In genomic region chr11:108551653-108552462, GRCh38 we compare ENCODE assay signal across 13 cellular contexts. TPM values are rescaled to one million over a fixed set of nuclear protein-coding genes. Genes with fewer than 3 reads are reported as not detected.
A peak's percentile ranks its signal among the peaks of the same experiment; 100 is the strongest.
DNase-seq lines count a peak whose midpoint lies in the region; TF ChIP-seq lines count a peak whose summit lies in the region.
"Had no signal": no experiment of that assay in that cellular context is flagged by ENCODE, and none has a peak within 500 bp of the region (broad histone marks: within the 10 kb centered on the region; RNA-seq: fewer than 3 reads in every experiment).

No MANE protein-coding gene starts in this region.

- H3K9ac ChIP-seq in fibroblast of lung (ENCODE audit: insufficient read depth, low read length): peak overlapping the region; percentile 36
- H3K9ac ChIP-seq: BLaER1 had no signal

- BruUV-seq in OCI-LY7 (replicated peaks; lab: Mats Ljungman, UMichigan): no TSS peak

- H3K27ac ChIP-seq in fibroblast of lung (ENCODE audit: insufficient read depth, low read length): peak overlapping the region; percentile 65
- no peak overlapping the region for H3K27ac ChIP-seq in OCI-LY7 (ENCODE audit: low read depth, low read length, poor library complexity, severe bottlenecking)
- H3K27ac ChIP-seq: ascending aorta, BLaER1 had no signal

- TF ChIP-seq CTCF in fibroblast of lung (conservative IDR thresholded peaks at IDR 0.05 in 1 of 2, IDR thresholded peaks at IDR 0.05 in 1 of 2; ENCODE audit: low read depth in 1 of 2, low read length in 2 of 2): no peak
- no peak for TF ChIP-seq CTCF in OCI-LY7 (conservative IDR thresholded peaks at IDR 0.05; ENCODE audit: low read length)

- intact Hi-C loops in OCI-LY7 (cut with micrococcal nuclease; ENCODE audit: unreplicated experiment): no loop called here

- DNase-seq in COLO829 (ENCODE audit: low spot score): peak; percentile 54
- DNase-seq in OCI-M2 (lab: John Stamatoyannopoulos, UW; ENCODE audit: unreplicated experiment): peak; percentile 42
- peak; percentile 44 to 64 for DNase-seq in fibroblast of lung (ENCODE audit: low read depth in 2 of 2)
- no peak for DNase-seq in 8988T
- DNase-seq in OCI-LY7 (ENCODE audit: low spot score): no peak
- no peak for DNase-seq in NCI-H1436 treated with DMSO at 0.1 percent for 48 hours (lab: John Stamatoyannopoulos, UW)
- no peak for DNase-seq in stimulated activated CD8-positive, alpha-beta memory T cell treated with anti-CD3 and anti-CD28 coated beads, Interleukin-4, amount 100 ng/mL, for 48 hours
- DNase-seq: NCI-H1048; NK-92 treated with Interleukin-12 subunit alpha and Interleukin-12 subunit beta, amount 100 ng/mL, for 24 hours; T-helper 1 cell had no signal

- H2AFZ ChIP-seq in fibroblast of lung (ENCODE audit: low read length): peak overlapping the region; percentile 88
- H2AFZ ChIP-seq in neuron (ENCODE audit: low read depth, low read length): peak overlapping the region; percentile 20
- no peak overlapping the region for H2AFZ ChIP-seq in OCI-LY7 (ENCODE audit: low read length)

- no peaks in the 10 kb centered on the region for H3K27me3 ChIP-seq in fibroblast of lung (ENCODE audit: control insufficient read depth, insufficient read depth, low read length)
- no peaks in the 10 kb centered on the region for H3K27me3 ChIP-seq in neuron (ENCODE audit: insufficient read depth, low read length)
- H3K27me3 ChIP-seq: ascending aorta, BLaER1 had no signal

- H3K4me3 ChIP-seq in fibroblast of lung (replicated peaks in 1 of 4; ENCODE audit: control extremely low read depth in 1 of 4, insufficient read depth in 1 of 4, low read depth in 3 of 4, low read length in 4 of 4): peak overlapping the region; percentile 36 to 66 (median 42)
- H3K4me3 ChIP-seq in neuron (ENCODE audit: low read length): no peak overlapping the region
- H3K4me3 ChIP-seq in OCI-LY7 (ENCODE audit: low read depth, low read length, poor library complexity, severe bottlenecking): no peak overlapping the region
- H3K4me3 ChIP-seq: ascending aorta, BLaER1 had no signal

- H3K9me2 ChIP-seq in OCI-LY7 (ENCODE audit: insufficient read depth, low read length): no peaks in the 10 kb centered on the region

- CTCF ChIA-PET in OCI-LY7 (lab: Charles Lee; ENCODE audit: unreplicated experiment): no interaction called here

- no peaks in the 10 kb centered on the region for H4K20me1 ChIP-seq in fibroblast of lung (ENCODE audit: control insufficient read depth, extremely low read depth, insufficient read depth, low read length)
- no peaks in the 10 kb centered on the region for H4K20me1 ChIP-seq in OCI-LY7 (ENCODE audit: insufficient read depth, low read length)
- H4K20me1 ChIP-seq: BLaER1 had no signal

- H3K4me2 ChIP-seq in fibroblast of lung (ENCODE audit: extremely low read depth, insufficient read depth, low read length): peak overlapping the region; percentile 93
- no peak overlapping the region for H3K4me2 ChIP-seq in OCI-LY7 (ENCODE audit: low read length)
- H3K4me2 ChIP-seq: BLaER1 had no signal

- H3K79me2 ChIP-seq in fibroblast of lung (ENCODE audit: control insufficient read depth, insufficient read depth, low read length) (no peaks in the 10 kb centered on the region), OCI-LY7 (ENCODE audit: insufficient read depth, low read depth, low read length) (no peaks in the 10 kb centered on the region)

- H3K4me1 ChIP-seq in fibroblast of lung (ENCODE audit: control insufficient read depth, extremely low read depth, insufficient read depth, low read length) (no peaks in the 10 kb centered on the region), neuron (ENCODE audit: insufficient read depth, low read length) (no peaks in the 10 kb centered on the region), OCI-LY7 (ENCODE audit: insufficient read depth, low read length, poor library complexity, severe bottlenecking) (no peaks in the 10 kb centered on the region)
- H3K4me1 ChIP-seq: ascending aorta, BLaER1 had no signal

- POLR2A ChIA-PET in OCI-LY7 (lab: Charles Lee): interaction anchor here (0.8 to 1.3 kb wide), 2 partner anchors 81 to 1883 kb away, joined by 3 read pairs; no protein-coding TSS in a partner anchor

- no peaks in the 10 kb centered on the region for H3K36me3 ChIP-seq in fibroblast of lung (ENCODE audit: control insufficient read depth, insufficient read depth, low read length)
- H3K36me3 ChIP-seq in neuron (ENCODE audit: insufficient read depth, low read length): no peaks in the 10 kb centered on the region
- no peaks in the 10 kb centered on the region for H3K36me3 ChIP-seq in OCI-LY7 (ENCODE audit: insufficient read depth, low read length)
- H3K36me3 ChIP-seq: ascending aorta, BLaER1 had no signal

- no peaks in the 10 kb centered on the region for H3K9me3 ChIP-seq in fibroblast of lung (ENCODE audit: control insufficient read depth, insufficient read depth, low read depth, low read length)
- no peaks in the 10 kb centered on the region for H3K9me3 ChIP-seq in neuron (ENCODE audit: low read length)
- no peaks in the 10 kb centered on the region for H3K9me3 ChIP-seq in OCI-LY7 (ENCODE audit: low read length)
- H3K9me3 ChIP-seq: ascending aorta, BLaER1 had no signal

RNA-seq across cellular contexts. Expression of gene EXPH5, which starts 41.7 kb away (rescaled TPM):
- 1.8 and 11.2 TPM in 2 replicates for total RNA-seq in fibroblast of lung
- polyA plus RNA-seq in fibroblast of lung: 2.9 and 3.4 TPM in 2 replicates
- 0.83 and 0.96 TPM in 2 replicates for polyA plus RNA-seq in fibroblast of lung (2012)
- polyA minus RNA-seq in fibroblast of lung (ENCODE audit: low replicate concordance): 2.1 and 3.6 TPM in 2 replicates
- 0.05 TPM in 1 of 2 replicates, not detected in the other for total RNA-seq in OCI-LY7 (2014; rRNA removed; shearing (Covaris generic))
- total RNA-seq in OCI-LY7 (2022): not detected in 2 replicates

RNA-seq across cellular contexts. Expression of gene POGLUT3, which starts 53.7 kb away (rescaled TPM):
- total RNA-seq in fibroblast of lung (23.4 and 41.1 TPM in 2 replicates), OCI-LY7 (2022) (not detected in 2 replicates)
- 60.4 and 81.0 TPM in 2 replicates for polyA plus RNA-seq in fibroblast of lung
- polyA plus RNA-seq in fibroblast of lung (2012): 33.8 and 45.6 TPM in 2 replicates
- 17.2 and 37.0 TPM in 2 replicates for polyA minus RNA-seq in fibroblast of lung (ENCODE audit: low replicate concordance)
- total RNA-seq in OCI-LY7 (2014; rRNA removed; shearing (Covaris generic)): not detected in 2 replicates

Comparison
In these comparisons a context has a peak if more than half of its experiments do, and no peak if none do; other contexts are left out.
1. DNase-seq: peak in COLO829 (single experiment), OCI-M2 (single experiment) and fibroblast of lung (2 of 2); none in 8988T (single experiment), OCI-LY7 (single experiment), NCI-H1436 treated with DMSO at 0.1 percent for 48 hours (single experiment) and stimulated activated CD8-positive, alpha-beta memory T cell treated with anti-CD3 and anti-CD28 coated beads, Interleukin-4, amount 100 ng/mL, for 48 hours (single experiment).
2. H3K4me3 ChIP-seq: peak in fibroblast of lung (4 of 4); none in neuron (single experiment) and OCI-LY7 (single experiment).
3. RNA of gene POGLUT3, which starts 53.7 kb away (total RNA-seq): 23.4 to 41.1 TPM in fibroblast of lung; not detected in OCI-LY7; every median in the first group is over 10 times any median in the second.